10 cellular contexts compared by ENCODE assay signal in the genomic region with DNA sequence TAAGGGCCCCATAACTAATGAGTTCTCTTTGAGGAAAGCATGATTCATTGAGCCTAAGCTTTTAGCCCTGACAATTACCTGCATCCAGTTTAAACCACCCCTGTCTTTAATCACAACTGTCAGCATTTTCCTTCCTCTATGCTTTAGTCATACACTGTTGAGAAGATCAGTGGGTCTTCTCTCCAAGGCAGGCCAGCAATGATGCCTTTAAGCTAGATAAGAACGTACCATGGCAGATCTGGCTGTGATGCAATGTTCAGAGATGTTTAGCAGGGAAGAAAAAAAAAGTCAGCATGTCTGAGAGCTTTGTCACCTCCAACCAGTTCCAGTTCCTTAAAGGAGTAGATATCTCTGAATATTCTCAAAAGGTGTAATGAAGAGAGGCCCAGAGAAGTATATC.
DNase-seq lines count a peak whose midpoint lies in the region; TF ChIP-seq lines count a peak whose summit lies in the region.
"Had no signal": no experiment of that assay in that cellular context is flagged by ENCODE, and none has a peak within 500 bp of the region (broad histone marks: within the 10 kb centered on the region; RNA-seq: fewer than 3 reads in every experiment).

No MANE protein-coding gene starts in this region.

- H3K36me3 ChIP-seq in PC-9 (ENCODE audit: low read depth) (no peaks in the 10 kb centered on the region), hepatocyte (replicated peaks; ENCODE audit: insufficient read depth, low read depth) (no peaks in the 10 kb centered on the region), thymus (ENCODE audit: control insufficient read depth, insufficient read depth) (no peaks in the 10 kb centered on the region)

- BruUV-seq in PC-9 (replicated peaks; lab: Mats Ljungman, UMichigan): no TSS peak

- peak; percentile 23 for DNase-seq in stimulated activated CD4-positive, alpha-beta T cell treated with anti-CD3 and anti-CD28 coated beads, Interleukin-15, amount 100 ng/mL, for 24 hours
- DNase-seq in stimulated activated CD4-positive, alpha-beta T cell treated with anti-CD3 and anti-CD28 coated beads, Interleukin-4, amount 100 ng/mL, for 4 hours: no peak
- DNase-seq in PC-9 (peak in 1 of 2 experiments; percentile 50), hepatocyte (ENCODE audit: low spot score) (peak; percentile 82), AG08396 (ENCODE audit: low spot score) (no peak), cerebellar nuclear complex (lab: John Stamatoyannopoulos, UW) (no peak), mesenteric fat pad (ENCODE audit: low spot score) (no peak)
- DNase-seq: NCI-H1694, substantia nigra had no signal

- no peaks in the 10 kb centered on the region for H3K4me1 ChIP-seq in PC-9 (replicated peaks; ENCODE audit: insufficient read depth)
- peaks cover 18% of the 10 kb centered on the region for H3K4me1 ChIP-seq in hepatocyte (ENCODE audit: insufficient read depth)
- peaks cover 16% of the 10 kb centered on the region for H3K4me1 ChIP-seq in thymus (ENCODE audit: control insufficient read depth, insufficient read depth, low read length)

- POLR2A ChIA-PET in PC-9 (lab: Charles Lee; ENCODE audit: unreplicated experiment): no interaction called here

- intact Hi-C loops in PC-9 (cut with micrococcal nuclease; ENCODE audit: unreplicated experiment): no loop called here

- H3K9me2 ChIP-seq in PC-9 (ENCODE audit: insufficient read depth) (no peaks in the 10 kb centered on the region), hepatocyte (replicated peaks; ENCODE audit: insufficient read depth) (no peaks in the 10 kb centered on the region)

- H3K4me3 ChIP-seq in PC-9 (no peak overlapping the region), hepatocyte (no peak overlapping the region), thymus (ENCODE audit: low read length) (no peak overlapping the region)

- H3K9me3 ChIP-seq in PC-9 (ENCODE audit: insufficient read depth, low read depth) (no peaks in the 10 kb centered on the region), hepatocyte (ENCODE audit: low read depth) (no peaks in the 10 kb centered on the region), thymus (ENCODE audit: control insufficient read depth) (no peaks in the 10 kb centered on the region)

- H2AFZ ChIP-seq in PC-9 (no peak overlapping the region), hepatocyte (no peak overlapping the region)

- WGBS in hepatocyte (ENCODE audit: low lambda C conversion rate, missing lambda C conversion rate): 19% methylated on average over 1 of the region's 1 CpG
- WGBS in thymus: 35% methylated on average over 1 of the region's 1 CpG

- CTCF ChIA-PET in PC-9 (lab: Charles Lee): no interaction called here

- no peaks in the 10 kb centered on the region for H3F3A ChIP-seq in PC-9 (ENCODE audit: insufficient read depth, low read depth)

- H3K27me3 ChIP-seq in PC-9 (ENCODE audit: insufficient read depth, low read depth) (no peaks in the 10 kb centered on the region), hepatocyte (no peaks in the 10 kb centered on the region), thymus (ENCODE audit: control insufficient read depth, insufficient read depth) (no peaks in the 10 kb centered on the region)

- no peaks in the 10 kb centered on the region for H4K20me1 ChIP-seq in PC-9 (ENCODE audit: insufficient read depth)
- H4K20me1 ChIP-seq in hepatocyte (ENCODE audit: insufficient read depth, poor library complexity, severe bottlenecking): no peaks in the 10 kb centered on the region

- H3K4me2 ChIP-seq in PC-9 (peak overlapping the region; percentile 28; the same call in 1 of the 2 replicates), hepatocyte (no peak overlapping the region)

- TF ChIP-seq CTCF in PC-9 (conservative IDR thresholded peaks at IDR 0.05) (no peak), hepatocyte (IDR thresholded peaks at IDR 0.05; ENCODE audit: poor library complexity) (no peak)

- H3K27ac ChIP-seq in PC-9: peak overlapping the region; percentile 62
- peak overlapping the region; percentile 76 for H3K27ac ChIP-seq in hepatocyte
- peak overlapping the region; percentile 37 for H3K27ac ChIP-seq in thymus (ENCODE audit: low read depth)

- H3K79me2 ChIP-seq in PC-9 (ENCODE audit: low read depth) (no peaks in the 10 kb centered on the region), hepatocyte (no peaks in the 10 kb centered on the region)

Comparison
In these comparisons a context has a peak if more than half of its experiments do, and no peak if none do; other contexts are left out.
1. DNase-seq: peak in stimulated activated CD4-positive, alpha-beta T cell treated with anti-CD3 and anti-CD28 coated beads, Interleukin-15, amount 100 ng/mL, for 24 hours (single experiment) and hepatocyte (single experiment); none in stimulated activated CD4-positive, alpha-beta T cell treated with anti-CD3 and anti-CD28 coated beads, Interleukin-4, amount 100 ng/mL, for 4 hours (0 of 2), AG08396 (single experiment), cerebellar nuclear complex (0 of 2) and mesenteric fat pad (single experiment).
2. Peak in every context shown above with its lines, with median percentiles within 50 percentile points of each other: H3K27ac ChIP-seq.